Comparison of ENCODE assay signal across 40 cellular contexts in genomic region chr6:10174056-10174455, GRCh38.
"Had no signal": no experiment of that assay in that cellular context is flagged by ENCODE, and none has a peak within 500 bp of the region (broad histone marks: within the 10 kb centered on the region; RNA-seq: fewer than 3 reads in every experiment).

No MANE protein-coding gene starts in this region.

- H3K4me1 ChIP-seq: adrenal gland, body of pancreas had no signal

- ATAC-seq: activated CD8-positive, alpha-beta T cell treated with anti-CD3 and anti-CD28 coated beads for 36 hours; activated naive CD4-positive, alpha-beta T cell treated with anti-CD3 and anti-CD28 coated beads, Interleukin-2, amount 50 U/mL, for 72 hours; activated T-cell treated with anti-CD3 and anti-CD28 coated beads, Interleukin-2, amount 50 U/mL, for 4 hours; activated T-cell treated with anti-CD3 and anti-CD28 coated beads, Interleukin-2, amount 50 U/mL, for 72 hours; activated T-helper 17 cell treated with anti-CD3 and anti-CD28 coated beads, Interleukin-2, amount 50 U/mL, for 72 hours; body of pancreas had no signal

- DNase-seq: activated B cell treated with CpG ODN at 0.5 μM for 24 hours; activated CD4-positive, alpha-beta memory T cell treated with anti-CD3 and anti-CD28 coated beads for 36 hours; activated CD4-positive, alpha-beta T cell treated with anti-CD3 and anti-CD28 coated beads for 4 hours; activated CD4-positive, alpha-beta T cell treated with anti-CD3 and anti-CD28 coated beads, Interleukin-2, amount 10 ng/mL, durations not matched to agents 24 days and 14 days; activated CD4-positive, alpha-beta T cell treated with anti-CD3 and anti-CD28 coated beads, Interleukin-2, amount 50 U/mL, for 1 hour; activated CD4-positive, alpha-beta T cell treated with anti-CD3 and anti-CD28 coated beads, Interleukin-2, amount 50 U/mL, for 4 hours; activated CD4-positive, CD25-positive, alpha-beta regulatory T cell treated with anti-CD3 and anti-CD28 coated beads, Interleukin-2, amount 50 U/mL, for 72 hours; activated CD8-positive, alpha-beta memory T cell treated with anti-CD3 and anti-CD28 coated beads, Interleukin-2, amount 50 U/mL, for 4 hours; activated CD8-positive, alpha-beta T cell treated with anti-CD3 and anti-CD28 coated beads for 36 hours; activated effector memory CD4-positive, alpha-beta T cell treated with anti-CD3 and anti-CD28 coated beads, Interleukin-2, amount 50 U/mL, for 16 hours; activated gamma-delta T cell treated with Interleukin-2 at 50 U/mL for 16 hours; activated naive CD4-positive, alpha-beta T cell; activated naive CD4-positive, alpha-beta T cell treated with anti-CD3 and anti-CD28 coated beads for 36 hours; activated naive CD4-positive, alpha-beta T cell treated with anti-CD3 and anti-CD28 coated beads, Interleukin-2, amount 50 U/mL, for 16 hours; activated naive CD8-positive, alpha-beta T cell treated with anti-CD3 and anti-CD28 coated beads for 36 hours; activated T-cell treated with anti-CD3 and anti-CD28 coated beads for 4 hours; activated T-cell treated with anti-CD3 and anti-CD28 coated beads, Interleukin-2, amount 50 U/mL, for 1 hour; activated T-cell treated with anti-CD3 and anti-CD28 coated beads, Interleukin-2, amount 50 U/mL, for 4 hours; activated T-cell treated with anti-CD3 and anti-CD28 coated beads, Interleukin-2, amount 50 U/mL, for 72 hours; adrenal gland; amniotic stem cell; aorta; body of pancreas; brain microvascular endothelial cell; caudate nucleus; cerebellar nuclear complex; T-helper 1 cell; T-helper 2 cell; T-helper 9 cell had no signal

- FAIRE-seq: astrocyte, bronchial epithelial cell, TTC549 had no signal

- H3K4me1 Mint-ChIP-seq: activated B cell treated with CpG ODN at 0.5 μM for 24 hours; activated CD4-positive, alpha-beta T cell treated with anti-CD3 and anti-CD28 coated beads, Interleukin-2, amount 10 ng/mL, durations not matched to agents 24 days and 14 days; activated naive CD8-positive, alpha-beta T cell treated with anti-CD3 and anti-CD28 coated beads for 36 hours; activated T-helper 17 cell treated with anti-CD3 and anti-CD28 coated beads, Interleukin-2, amount 50 U/mL, for 72 hours; central memory CD8-positive, alpha-beta T cell had no signal

- H3K4me3 Mint-ChIP-seq: activated B cell treated with CpG ODN at 0.5 μM for 24 hours; activated CD4-positive, alpha-beta memory T cell treated with anti-CD3 and anti-CD28 coated beads for 36 hours; activated CD4-positive, alpha-beta T cell treated with anti-CD3 and anti-CD28 coated beads, Interleukin-2, amount 10 ng/mL, durations not matched to agents 24 days and 14 days; activated CD8-positive, alpha-beta T cell treated with anti-CD3 and anti-CD28 coated beads for 36 hours; activated naive CD4-positive, alpha-beta T cell treated with anti-CD3 and anti-CD28 coated beads for 36 hours; activated naive CD8-positive, alpha-beta T cell treated with anti-CD3 and anti-CD28 coated beads for 36 hours; activated T-cell treated with anti-CD3 and anti-CD28 coated beads, Interleukin-2, amount 50 U/mL, for 4 hours; activated T-cell treated with anti-CD3 and anti-CD28 coated beads, Interleukin-2, amount 50 U/mL, for 72 hours; activated T-helper 1 cell treated with anti-CD3 and anti-CD28 coated beads, Interleukin-12 subunit alpha, Interleukin-12 subunit beta, Interleukin-2, Interleukin-4 antibody, amounts not matched to agents 30 ng/mL and 10 ng/mL and 1 ng/mL, durations not matched to agents 14 hours and 24 hours and 36 hours; activated T-helper 17 cell treated with anti-CD3 and anti-CD28 coated beads, Interleukin-2, amount 50 U/mL, for 72 hours; central memory CD8-positive, alpha-beta T cell; T-helper 1 cell treated with Interleukin-12 subunit alpha and Interleukin-12 subunit beta and Interleukin-4 antibody, amounts not matched to agents 30 μg/mL and 1 μg/mL, for 36 hours; T-helper 2 cell treated with Interferon-gamma antibody and Interleukin-4, amounts not matched to agents 5 μg/mL and 100 μg/mL, for 36 hours had no signal

- H3K27me3 Mint-ChIP-seq: activated B cell treated with CpG ODN at 0.5 μM for 24 hours; activated CD4-positive, alpha-beta memory T cell treated with anti-CD3 and anti-CD28 coated beads for 36 hours; activated CD4-positive, alpha-beta T cell treated with anti-CD3 and anti-CD28 coated beads, Interleukin-2, amount 10 ng/mL, durations not matched to agents 24 days and 14 days; activated T-helper 17 cell treated with anti-CD3 and anti-CD28 coated beads, Interleukin-2, amount 50 U/mL, for 72 hours; central memory CD8-positive, alpha-beta T cell had no signal

- H3K27me3 ChIP-seq: adrenal gland, body of pancreas, brain microvascular endothelial cell, cardiac muscle cell had no signal

- H3K27ac Mint-ChIP-seq: activated B cell treated with CpG ODN at 0.5 μM for 24 hours; activated CD4-positive, alpha-beta memory T cell treated with anti-CD3 and anti-CD28 coated beads for 36 hours; activated CD4-positive, alpha-beta T cell treated with anti-CD3 and anti-CD28 coated beads, Interleukin-2, amount 10 ng/mL, durations not matched to agents 24 days and 14 days; activated CD8-positive, alpha-beta T cell treated with anti-CD3 and anti-CD28 coated beads for 36 hours; activated naive CD4-positive, alpha-beta T cell treated with anti-CD3 and anti-CD28 coated beads for 36 hours; activated naive CD4-positive, alpha-beta T cell treated with anti-CD3 and anti-CD28 coated beads, Interleukin-2, amount 50 U/mL, for 72 hours; activated naive CD8-positive, alpha-beta T cell treated with anti-CD3 and anti-CD28 coated beads for 36 hours; activated T-cell treated with anti-CD3 and anti-CD28 coated beads, Interleukin-2, amount 50 U/mL, for 72 hours; activated T-helper 1 cell treated with anti-CD3 and anti-CD28 coated beads, Interleukin-12 subunit alpha, Interleukin-12 subunit beta, Interleukin-2, Interleukin-4 antibody, amounts not matched to agents 30 ng/mL and 10 ng/mL and 1 ng/mL, durations not matched to agents 14 hours and 24 hours and 36 hours; activated T-helper 17 cell treated with anti-CD3 and anti-CD28 coated beads, Interleukin-2, amount 50 U/mL, for 72 hours; T-helper 1 cell treated with Interleukin-12 subunit alpha and Interleukin-12 subunit beta and Interleukin-4 antibody, amounts not matched to agents 30 μg/mL and 1 μg/mL, for 36 hours; T-helper 2 cell treated with Interferon-gamma antibody and Interleukin-4, amounts not matched to agents 5 μg/mL and 100 μg/mL, for 36 hours had no signal

- H3K9me3 Mint-ChIP-seq: activated CD4-positive, alpha-beta T cell treated with anti-CD3 and anti-CD28 coated beads, Interleukin-2, amount 10 ng/mL, durations not matched to agents 24 days and 14 days; activated CD8-positive, alpha-beta T cell treated with anti-CD3 and anti-CD28 coated beads for 36 hours; activated T-helper 1 cell treated with anti-CD3 and anti-CD28 coated beads, Interleukin-12 subunit alpha, Interleukin-12 subunit beta, Interleukin-2, Interleukin-4 antibody, amounts not matched to agents 30 ng/mL and 10 ng/mL and 1 ng/mL, durations not matched to agents 14 hours and 24 hours and 36 hours had no signal

- H3K4me3 ChIP-seq: adrenal gland, body of pancreas, cardiac muscle cell had no signal

- H3K36me3 ChIP-seq: adrenal gland, brain microvascular endothelial cell, cardiac muscle cell had no signal

- H3K36me3 Mint-ChIP-seq: activated CD4-positive, alpha-beta memory T cell treated with anti-CD3 and anti-CD28 coated beads for 36 hours; activated naive CD8-positive, alpha-beta T cell treated with anti-CD3 and anti-CD28 coated beads for 36 hours had no signal

- H3K27ac ChIP-seq: adrenal gland, body of pancreas, brain microvascular endothelial cell, cardiac muscle cell, VCaP had no signal

- H3K9me3 ChIP-seq: adrenal gland, body of pancreas had no signal
